ENCODE assay signal across 8 cellular contexts in the genomic region with DNA sequence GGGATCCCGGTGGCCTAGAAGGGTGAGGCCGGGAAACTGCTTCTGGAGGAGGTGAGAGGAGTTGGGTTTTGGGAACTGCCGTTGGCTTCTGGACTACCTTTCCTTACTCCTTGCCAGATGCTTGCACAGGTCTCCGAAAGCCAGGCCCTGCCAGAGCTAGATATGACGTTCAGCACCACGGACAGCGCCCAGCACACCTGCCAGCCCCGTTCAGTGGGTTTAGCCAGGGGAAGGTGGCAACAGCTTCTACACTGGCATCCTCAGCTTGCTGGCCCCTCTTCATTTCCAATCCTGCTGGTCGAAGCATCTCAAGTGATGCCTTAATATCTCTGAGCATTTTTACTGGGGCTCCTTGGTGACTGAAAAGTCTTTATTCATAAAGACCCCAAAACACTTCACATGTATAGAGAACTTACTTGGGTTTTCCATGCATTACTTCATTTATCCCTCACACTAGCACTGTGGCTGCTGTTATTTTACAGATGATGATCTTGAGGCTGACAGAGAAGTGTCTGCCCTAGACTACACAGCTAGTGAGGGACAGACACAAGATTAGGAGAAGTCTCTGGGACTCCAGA. TPM values are rescaled to one million over a fixed set of nuclear protein-coding genes. Genes with fewer than 3 reads are reported as not detected.
A peak's percentile ranks its signal among the peaks of the same experiment; 100 is the strongest.
DNase-seq lines count a peak whose midpoint lies in the region; ATAC-seq and TF ChIP-seq lines count a peak whose summit lies in the region.

No MANE protein-coding gene starts in this region.

- DNase-seq in ELR (ENCODE audit: low read depth) (peak; percentile 37), iPS-NIHi7 (ENCODE audit: extremely low spot score) (peak; percentile 93), NCI-H1105 treated with DMSO at 0.1 percent for 48 hours (lab: John Stamatoyannopoulos, UW) (no peak), NCI-H524 (lab: John Stamatoyannopoulos, UW) (no peak)
- peak; percentile 19 to 49 for DNase-seq in activated T-helper 1 cell treated with anti-CD3 and anti-CD28 coated beads, Interleukin-2, amount 50 U/mL, for 16 hours (ENCODE audit: low read depth in 1 of 2, low spot score in 1 of 2)
- DNase-seq in stimulated activated CD4-positive, alpha-beta T cell treated with anti-CD3 and anti-CD28 coated beads, TNF-alpha, amount 100 ng/mL, for 48 hours (ENCODE audit: low read depth in 3 of 3): peak; percentile 16 to 54 (median 43)

- ATAC-seq in GM21528 (IDR thresholded peaks at IDR 0.05; ENCODE audit: low FRiP score, unreplicated experiment): no peak

TF ChIP-seq in PFSK-1, 5 proteins besides CTCF, POLR2A, EP300 and RAD21:
- TF ChIP-seq, protein P1, sequence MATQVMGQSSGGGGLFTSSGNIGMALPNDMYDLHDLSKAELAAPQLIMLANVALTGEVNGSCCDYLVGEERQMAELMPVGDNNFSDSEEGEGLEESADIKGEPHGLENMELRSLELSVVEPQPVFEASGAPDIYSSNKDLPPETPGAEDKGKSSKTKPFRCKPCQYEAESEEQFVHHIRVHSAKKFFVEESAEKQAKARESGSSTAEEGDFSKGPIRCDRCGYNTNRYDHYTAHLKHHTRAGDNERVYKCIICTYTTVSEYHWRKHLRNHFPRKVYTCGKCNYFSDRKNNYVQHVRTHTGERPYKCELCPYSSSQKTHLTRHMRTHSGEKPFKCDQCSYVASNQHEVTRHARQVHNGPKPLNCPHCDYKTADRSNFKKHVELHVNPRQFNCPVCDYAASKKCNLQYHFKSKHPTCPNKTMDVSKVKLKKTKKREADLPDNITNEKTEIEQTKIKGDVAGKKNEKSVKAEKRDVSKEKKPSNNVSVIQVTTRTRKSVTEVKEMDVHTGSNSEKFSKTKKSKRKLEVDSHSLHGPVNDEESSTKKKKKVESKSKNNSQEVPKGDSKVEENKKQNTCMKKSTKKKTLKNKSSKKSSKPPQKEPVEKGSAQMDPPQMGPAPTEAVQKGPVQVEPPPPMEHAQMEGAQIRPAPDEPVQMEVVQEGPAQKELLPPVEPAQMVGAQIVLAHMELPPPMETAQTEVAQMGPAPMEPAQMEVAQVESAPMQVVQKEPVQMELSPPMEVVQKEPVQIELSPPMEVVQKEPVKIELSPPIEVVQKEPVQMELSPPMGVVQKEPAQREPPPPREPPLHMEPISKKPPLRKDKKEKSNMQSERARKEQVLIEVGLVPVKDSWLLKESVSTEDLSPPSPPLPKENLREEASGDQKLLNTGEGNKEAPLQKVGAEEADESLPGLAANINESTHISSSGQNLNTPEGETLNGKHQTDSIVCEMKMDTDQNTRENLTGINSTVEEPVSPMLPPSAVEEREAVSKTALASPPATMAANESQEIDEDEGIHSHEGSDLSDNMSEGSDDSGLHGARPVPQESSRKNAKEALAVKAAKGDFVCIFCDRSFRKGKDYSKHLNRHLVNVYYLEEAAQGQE (IDR thresholded peaks at IDR 0.05; ENCODE audit: insufficient read depth in 1 of 2, low read depth in 2 of 2, low read length in 2 of 2): peak; percentile 99 to 100
- no peak for TF ChIP-seq TAF1 (IDR thresholded peaks at IDR 0.05; ENCODE audit: borderline replicate concordance, insufficient read depth, low read length)

RNA-seq across cellular contexts. Expression of a gene that starts 21.9 kb away (rescaled TPM):
- not detected for polyA plus RNA-seq in PFSK-1 (2012; ENCODE audit: insufficient read length, low read depth)

Comparison
In these comparisons a context has a peak if more than half of its experiments do, and no peak if none do; other contexts are left out.
1. DNase-seq: peak in ELR (single experiment), activated T-helper 1 cell treated with anti-CD3 and anti-CD28 coated beads, Interleukin-2, amount 50 U/mL, for 16 hours (2 of 2), iPS-NIHi7 (single experiment) and stimulated activated CD4-positive, alpha-beta T cell treated with anti-CD3 and anti-CD28 coated beads, TNF-alpha, amount 100 ng/mL, for 48 hours (3 of 3); none in NCI-H1105 treated with DMSO at 0.1 percent for 48 hours (single experiment) and NCI-H524 (0 of 2).